11 cellular contexts compared by ENCODE assay signal in genomic region chr14:100871234-100872186, GRCh38. TPM values are rescaled to one million over a fixed set of nuclear protein-coding genes. Genes with fewer than 3 reads are reported as not detected.
A peak's percentile ranks its signal among the peaks of the same experiment; 100 is the strongest.
DNase-seq lines count a peak whose midpoint lies in the region; ATAC-seq and TF ChIP-seq lines count a peak whose summit lies in the region.
"Had no signal": no experiment of that assay in that cellular context is flagged by ENCODE, and none has a peak within 500 bp of the region (broad histone marks: within the 10 kb centered on the region; RNA-seq: fewer than 3 reads in every experiment).

No MANE protein-coding gene starts in this region.

- H3K9me3 Mint-ChIP-seq in activated CD4-positive, alpha-beta memory T cell treated with anti-CD3 and anti-CD28 coated beads for 36 hours = no peaks in the 10 kb centered on the region
- peaks cover 5% of the 10 kb centered on the region for H3K9me3 Mint-ChIP-seq in activated CD4-positive, alpha-beta memory T cell treated with anti-CD3 and anti-CD28 coated beads, Interleukin-2, amount 10 ng/mL, durations not matched to agents 7 days and 5 days
- H3K9me3 Mint-ChIP-seq in endothelial cell (ENCODE audit: unreplicated experiment) = no peaks in the 10 kb centered on the region
- H3K9me3 Mint-ChIP-seq: nephron had no signal

- no peak overlapping the region for H3K4me3 ChIP-seq in skeletal muscle cell (ENCODE audit: low read depth, low read length)
- H3K4me3 ChIP-seq: tibial nerve had no signal

- CTCF ChIA-PET in activated CD4-positive, alpha-beta memory T cell treated with anti-CD3 and anti-CD28 coated beads for 36 hours (lab: Charles Lee) = interaction anchor here (0.6 kb wide), 1 partner anchor 226 kb away, joined by 3 read pairs; no protein-coding TSS in a partner anchor
- CTCF ChIA-PET in activated CD4-positive, alpha-beta memory T cell treated with anti-CD3 and anti-CD28 coated beads, Interleukin-2, amount 10 ng/mL, durations not matched to agents 7 days and 5 days (lab: Charles Lee) = no interaction called here

- no peak overlapping the region for H3K4me3 Mint-ChIP-seq in activated CD4-positive, alpha-beta memory T cell treated with anti-CD3 and anti-CD28 coated beads for 36 hours
- H3K4me3 Mint-ChIP-seq in activated CD4-positive, alpha-beta memory T cell treated with anti-CD3 and anti-CD28 coated beads, Interleukin-2, amount 10 ng/mL, durations not matched to agents 7 days and 5 days = no peak overlapping the region
- H3K4me3 Mint-ChIP-seq in endothelial cell (ENCODE audit: unreplicated experiment) = peak overlapping the region; percentile 3
- H3K4me3 Mint-ChIP-seq: nephron had no signal

- no peaks in the 10 kb centered on the region for H3K27me3 Mint-ChIP-seq in activated CD4-positive, alpha-beta memory T cell treated with anti-CD3 and anti-CD28 coated beads for 36 hours
- H3K27me3 Mint-ChIP-seq in activated CD4-positive, alpha-beta memory T cell treated with anti-CD3 and anti-CD28 coated beads, Interleukin-2, amount 10 ng/mL, durations not matched to agents 7 days and 5 days = no peaks in the 10 kb centered on the region
- peaks cover 16% of the 10 kb centered on the region for H3K27me3 Mint-ChIP-seq in endothelial cell (ENCODE audit: unreplicated experiment)

- H3K36me3 Mint-ChIP-seq in activated CD4-positive, alpha-beta memory T cell treated with anti-CD3 and anti-CD28 coated beads for 36 hours = no peaks in the 10 kb centered on the region
- no peaks in the 10 kb centered on the region for H3K36me3 Mint-ChIP-seq in activated CD4-positive, alpha-beta memory T cell treated with anti-CD3 and anti-CD28 coated beads, Interleukin-2, amount 10 ng/mL, durations not matched to agents 7 days and 5 days (ENCODE audit: low read depth)
- peaks cover 11% of the 10 kb centered on the region for H3K36me3 Mint-ChIP-seq in endothelial cell (ENCODE audit: low read depth, unreplicated experiment)

- DNase-seq in activated CD4-positive, alpha-beta memory T cell treated with anti-CD3 and anti-CD28 coated beads for 36 hours = peak; percentile 13
- DNase-seq in activated CD4-positive, alpha-beta memory T cell treated with anti-CD3 and anti-CD28 coated beads, Interleukin-2, amount 10 ng/mL, durations not matched to agents 7 days and 5 days = no peak
- peak; percentile 67 for DNase-seq in M059J (ENCODE audit: low read depth)
- no peak for DNase-seq in endothelial cell (ENCODE audit: low spot score)
- DNase-seq in skeletal muscle cell (ENCODE audit: low read depth) = peak; percentile 29
- no peak for DNase-seq in NCI-H2081 treated with DMSO at 0.1 percent for 48 hours (lab: John Stamatoyannopoulos, UW)
- DNase-seq in dedifferentiated amniotic fluid mesenchymal stem cell (ENCODE audit: extremely low spot score) = no peak

- ATAC-seq in GM18907 (IDR thresholded peaks at IDR 0.05; ENCODE audit: unreplicated experiment) = no peak

- no peak overlapping the region for H3K27ac Mint-ChIP-seq in activated CD4-positive, alpha-beta memory T cell treated with anti-CD3 and anti-CD28 coated beads for 36 hours
- no peak overlapping the region for H3K27ac Mint-ChIP-seq in activated CD4-positive, alpha-beta memory T cell treated with anti-CD3 and anti-CD28 coated beads, Interleukin-2, amount 10 ng/mL, durations not matched to agents 7 days and 5 days
- H3K27ac Mint-ChIP-seq in endothelial cell (ENCODE audit: unreplicated experiment) = no peak overlapping the region
- H3K27ac Mint-ChIP-seq: nephron had no signal

- no peak for TF ChIP-seq CTCF in endothelial cell (IDR thresholded peaks at IDR 0.05; ENCODE audit: unreplicated experiment)

- intact Hi-C loops in activated CD4-positive, alpha-beta memory T cell treated with anti-CD3 and anti-CD28 coated beads for 36 hours (cut with micrococcal nuclease) = no loop called here

- POLR2A ChIA-PET in activated CD4-positive, alpha-beta memory T cell treated with anti-CD3 and anti-CD28 coated beads for 36 hours (lab: Charles Lee) = no interaction called here
- POLR2A ChIA-PET in activated CD4-positive, alpha-beta memory T cell treated with anti-CD3 and anti-CD28 coated beads, Interleukin-2, amount 10 ng/mL, durations not matched to agents 7 days and 5 days (lab: Charles Lee) = no interaction called here

- H3K4me1 Mint-ChIP-seq in activated CD4-positive, alpha-beta memory T cell treated with anti-CD3 and anti-CD28 coated beads for 36 hours (ENCODE audit: low read depth) = no peaks in the 10 kb centered on the region
- H3K4me1 Mint-ChIP-seq in activated CD4-positive, alpha-beta memory T cell treated with anti-CD3 and anti-CD28 coated beads, Interleukin-2, amount 10 ng/mL, durations not matched to agents 7 days and 5 days = no peaks in the 10 kb centered on the region
- H3K4me1 Mint-ChIP-seq in endothelial cell (ENCODE audit: unreplicated experiment) = no peaks in the 10 kb centered on the region
- H3K4me1 Mint-ChIP-seq: nephron had no signal

RNA-seq across cellular contexts. Expression of gene RTL1, which starts 32.0 kb away (rescaled TPM):
- total RNA-seq in activated CD4-positive, alpha-beta memory T cell treated with anti-CD3 and anti-CD28 coated beads for 36 hours = not detected
- not detected for total RNA-seq in activated CD4-positive, alpha-beta memory T cell treated with anti-CD3 and anti-CD28 coated beads, Interleukin-2, amount 10 ng/mL, durations not matched to agents 7 days and 5 days
- total RNA-seq in M059J (2014; rRNA removed; shearing (Covaris generic)) = 0.02 TPM in 1 of 2 replicates, not detected in the other
- total RNA-seq in endothelial cell (ENCODE audit: unreplicated experiment) = 0.18 TPM
- total RNA-seq: activated CD8-positive, alpha-beta memory T cell treated with anti-CD3 and anti-CD28 coated beads for 36 hours; tibial nerve had no signal

RNA-seq across cellular contexts. Expression of gene MEG3, which starts 45.6 kb away (rescaled TPM):
- not detected for total RNA-seq in activated CD4-positive, alpha-beta memory T cell treated with anti-CD3 and anti-CD28 coated beads for 36 hours
- not detected for total RNA-seq in activated CD4-positive, alpha-beta memory T cell treated with anti-CD3 and anti-CD28 coated beads, Interleukin-2, amount 10 ng/mL, durations not matched to agents 7 days and 5 days
- 16.3 and 21.9 TPM in 2 replicates for total RNA-seq in M059J (2014; rRNA removed; shearing (Covaris generic))
- total RNA-seq in endothelial cell (ENCODE audit: unreplicated experiment) = not detected
- total RNA-seq: activated CD8-positive, alpha-beta memory T cell treated with anti-CD3 and anti-CD28 coated beads for 36 hours had no signal

Comparison
In these comparisons a context has a peak if more than half of its experiments do, and no peak if none do; other contexts are left out.
1. DNase-seq: peak in activated CD4-positive, alpha-beta memory T cell treated with anti-CD3 and anti-CD28 coated beads for 36 hours (single experiment), M059J (single experiment) and skeletal muscle cell (single experiment); none in activated CD4-positive, alpha-beta memory T cell treated with anti-CD3 and anti-CD28 coated beads, Interleukin-2, amount 10 ng/mL, durations not matched to agents 7 days and 5 days (single experiment), endothelial cell (single experiment), NCI-H2081 treated with DMSO at 0.1 percent for 48 hours (single experiment) and dedifferentiated amniotic fluid mesenchymal stem cell (single experiment).
2. RNA of gene MEG3, which starts 45.6 kb away (total RNA-seq): 16.3 to 21.9 TPM in M059J; not detected in endothelial cell (single experiment), not detected in activated CD4-positive, alpha-beta memory T cell treated with anti-CD3 and anti-CD28 coated beads for 36 hours and not detected in activated CD4-positive, alpha-beta memory T cell treated with anti-CD3 and anti-CD28 coated beads, Interleukin-2, amount 10 ng/mL, durations not matched to agents 7 days and 5 days; every median in the first group is over 10 times any median in the second.